11 cellular contexts compared by ENCODE assay signal in genomic region chr15:99435761-99436346, GRCh38.
DNase-seq lines count a peak whose midpoint lies in the region; ATAC-seq and TF ChIP-seq lines count a peak whose summit lies in the region.
"Had no signal": no experiment of that assay in that cellular context is flagged by ENCODE, and none has a peak within 500 bp of the region (broad histone marks: within the 10 kb centered on the region; RNA-seq: fewer than 3 reads in every experiment).

No MANE protein-coding gene starts in this region.

- peak overlapping the region; percentile 70 to 87 (median 78) for H3K27ac ChIP-seq in transverse colon

- WGBS in transverse colon (ENCODE audit: low coverage in 1 of 2), 2 donors: 43 to 47% methylated on average over 6 to 7 of the region's 8 CpGs

- no peak for TF ChIP-seq POLR2A in transverse colon (IDR thresholded peaks at IDR 0.05)

- no peak overlapping the region for H3K4me3 ChIP-seq in mucosa of descending colon
- H3K4me3 ChIP-seq in transverse colon: peak overlapping the region in 1 of 4 donors; percentile 31

- peak; percentile 1 for DNase-seq in activated gamma-delta T cell treated with Interleukin-2 at 50 U/mL for 16 hours
- DNase-seq in activated gamma-delta T cell (lab: John Stamatoyannopoulos, UW): no peak
- DNase-seq in cerebellum (ENCODE audit: low spot score): peak; percentile 24
- DNase-seq in mucosa of descending colon: peak in 1 of 3 donors; percentile 54
- DNase-seq in transverse colon: peak; percentile 23
- no peak for DNase-seq in NCI-H1436 treated with DMSO at 0.1 percent for 48 hours (lab: John Stamatoyannopoulos, UW)
- DNase-seq in AG08396 (ENCODE audit: low spot score): no peak
- DNase-seq: activated CD4-positive, alpha-beta T cell treated with anti-CD3 and anti-CD28 coated beads for 48 hours; effector memory CD8-positive, alpha-beta T cell; NCI-H1092 had no signal

- TF ChIP-seq EP300 in transverse colon (IDR thresholded peaks at IDR 0.05; ENCODE audit: low read depth): no peak

- H3K27me3 ChIP-seq in transverse colon: no peaks in the 10 kb centered on the region

- no peak for TF ChIP-seq CTCF in mucosa of descending colon (IDR thresholded peaks at IDR 0.05)
- TF ChIP-seq CTCF in transverse colon (IDR thresholded peaks at IDR 0.05): no peak

- H3K9me3 ChIP-seq in mucosa of descending colon (no peaks in the 10 kb centered on the region), transverse colon (no peaks in the 10 kb centered on the region)

- in situ Hi-C loops in transverse colon (cut with MboI; ENCODE audit: low pct_ligation_motif_present in 1 of 4, low pct_unique_long_range_greater_than_20kb in 1 of 4, low sequenced_read_pairs in 3 of 4): no loop called here

- ATAC-seq in mucosa of descending colon (peak; percentile 46), GM18511 (IDR thresholded peaks at IDR 0.05; ENCODE audit: unreplicated experiment) (no peak)
- ATAC-seq: effector memory CD8-positive, alpha-beta T cell had no signal

- intact Hi-C loops in mucosa of descending colon (cut with DNase I, micrococcal nuclease) (no loop called here), transverse colon (cut with DNase I; ENCODE audit: low total_unique reads) (no loop called here)

- H3K4me1 ChIP-seq in mucosa of descending colon (ENCODE audit: low read depth) (peaks cover 32% of the 10 kb centered on the region), transverse colon (peaks cover 18 to 40% (median 26%) of the 10 kb centered on the region in 4 donors)

- H3K36me3 ChIP-seq in mucosa of descending colon (ENCODE audit: low read depth) (no peaks in the 10 kb centered on the region), transverse colon (no peaks in the 10 kb centered on the region)

Comparison
In these comparisons a context has a peak if more than half of its experiments do, and no peak if none do; other contexts are left out.
1. DNase-seq: peak in activated gamma-delta T cell treated with Interleukin-2 at 50 U/mL for 16 hours (single experiment), cerebellum (single experiment) and transverse colon (single experiment); none in activated gamma-delta T cell (single experiment), NCI-H1436 treated with DMSO at 0.1 percent for 48 hours (single experiment) and AG08396 (single experiment).